19 cellular contexts compared by ENCODE assay signal in genomic region chr2:101974663-101975062, GRCh38. TPM values are rescaled to one million over a fixed set of nuclear protein-coding genes. Genes with fewer than 3 reads are reported as not detected.
DNase-seq lines count a peak whose midpoint lies in the region; ATAC-seq and TF ChIP-seq lines count a peak whose summit lies in the region.
"Had no signal": no experiment of that assay in that cellular context is flagged by ENCODE, and none has a peak within 500 bp of the region (broad histone marks: within the 10 kb centered on the region; RNA-seq: fewer than 3 reads in every experiment).

No MANE protein-coding gene starts in this region.

- no CpG with 5 or more reads among the region's 8 CpGs for WGBS in H9 (ENCODE audit: extremely low coverage, insufficient read length, low lambda C conversion rate)
- whole genome bisulfite sequencing in ovary, 3 donors, result 7 to 15% (median 11%) methylated on average over 8 of the region's 8 CpGs

- TF ChIP-seq CTCF in H9 (conservative IDR thresholded peaks at IDR 0.05) (no peak), WTC11 (IDR thresholded peaks at IDR 0.05) (no peak), foreskin keratinocyte (conservative IDR thresholded peaks at IDR 0.05) (no peak), ovary (IDR thresholded peaks at IDR 0.05) (no peak), OCI-LY7 (conservative IDR thresholded peaks at IDR 0.05; ENCODE audit: low read length) (no peak)

- H2AK5ac ChIP-seq in H9 (ENCODE audit: insufficient read length, low read length), result no peak overlapping the region

- H4K5ac ChIP-seq in H9 (ENCODE audit: insufficient read length, low read depth, low read length), result no peak overlapping the region

- no peaks in the 10 kb centered on the region for H3K9me2 ChIP-seq in OCI-LY7 (ENCODE audit: insufficient read depth, low read length)

- no peak overlapping the region for H3K9ac ChIP-seq in H9 (ENCODE audit: extremely low read depth, insufficient read length, low read length)

- H3K4me3 Mint-ChIP-seq in H9 (no peak overlapping the region; a peak in 2 of 5 replicates), WTC11 (no peak overlapping the region)

- H3K4ac ChIP-seq in H9 (ENCODE audit: low read depth, low read length), result no peak overlapping the region

- H3K36me3 Mint-ChIP-seq in H9 (ENCODE audit: insufficient read depth in 1 of 3, low read depth in 3 of 3) (peaks cover 9 to 29% (median 27%) of the 10 kb centered on the region in 3 experiments), WTC11 (peaks cover 27% of the 10 kb centered on the region)

- no peak overlapping the region for H3K14ac ChIP-seq in H9 (ENCODE audit: insufficient read depth, low read length)

- H3K9me3 ChIP-seq in H9 (ENCODE audit: control insufficient read depth, low read depth, low read length) (peaks cover 16% of the 10 kb centered on the region), ovary (no peaks in the 10 kb centered on the region), OCI-LY7 (ENCODE audit: low read length) (no peaks in the 10 kb centered on the region)
- H3K9me3 ChIP-seq: sigmoid colon had no signal

- no peak overlapping the region for H4K91ac ChIP-seq in H9 (ENCODE audit: insufficient read length, low read depth, low read length)

- no TSS peak for BruUV-seq in OCI-LY7 (replicated peaks; lab: Mats Ljungman, UMichigan)

- H2AFZ ChIP-seq in H9 (ENCODE audit: low read length), result no peak overlapping the region
- H2AFZ ChIP-seq in OCI-LY7 (ENCODE audit: low read length), result no peak overlapping the region

- H3K4me3 ChIP-seq in ovary, result no peak overlapping the region
- no peak overlapping the region for H3K4me3 ChIP-seq in OCI-LY7 (ENCODE audit: low read depth, low read length, poor library complexity, severe bottlenecking)
- H3K4me3 ChIP-seq: sigmoid colon, tibial artery had no signal

- H3K18ac ChIP-seq in H9 (ENCODE audit: insufficient read length, low read depth, low read length), result no peak overlapping the region

- no peaks in the 10 kb centered on the region for H4K20me1 ChIP-seq in H9 (ENCODE audit: control insufficient read depth, insufficient read depth, insufficient read length)
- no peaks in the 10 kb centered on the region for H4K20me1 ChIP-seq in OCI-LY7 (ENCODE audit: insufficient read depth, low read length)

- POLR2A ChIA-PET in WTC11 (lab: Charles Lee), result no interaction called here
- POLR2A ChIA-PET in OCI-LY7 (lab: Charles Lee), result no interaction called here

- no peak for TF ChIP-seq POLR2A in ovary (IDR thresholded peaks at IDR 0.05)

- H3K9me3 Mint-ChIP-seq in H9 (peaks cover 22 to 25% of the 10 kb centered on the region in 2 experiments), WTC11 (peaks cover 38% of the 10 kb centered on the region)

- TF ChIP-seq EP300 in ovary (IDR thresholded peaks at IDR 0.05), result no peak

- DNase-seq in H9 (peak; percentile 63), WTC11 (ENCODE audit: low spot score) (no peak), foreskin keratinocyte (no peak), ovary (peak; percentile 65 to 77 (median 73)), iPS-NIHi11 (ENCODE audit: low spot score) (no peak), RPMI8226 (no peak), OCI-LY7 (ENCODE audit: low spot score) (no peak)
- DNase-seq: activated CD4-positive, alpha-beta T cell treated with anti-CD3 and anti-CD28 coated beads for 48 hours; GOT3; MV-4-11; NCI-H2029; NK-92 treated with Interleukin-12 subunit alpha and Interleukin-12 subunit beta, amount 100 ng/mL, for 24 hours; sigmoid colon; stimulated activated naive CD8-positive, alpha-beta T cell treated with anti-CD3 and anti-CD28 coated beads, Interleukin-15, Interleukin-2, amounts not matched to agents 100 U/mL and 50 U/mL, for 24 hours; tibial artery had no signal

- H3K79me2 ChIP-seq in H9 (ENCODE audit: insufficient read depth, low read length) (no peaks in the 10 kb centered on the region), OCI-LY7 (ENCODE audit: insufficient read depth, low read depth, low read length) (no peaks in the 10 kb centered on the region)

- H3K27me3 Mint-ChIP-seq in H9 (ENCODE audit: low read depth) (peaks cover 3% of the 10 kb centered on the region), WTC11 (ENCODE audit: low read depth) (peaks cover 3% of the 10 kb centered on the region; the same call in 1 of the 2 replicates)

- H3K4me1 Mint-ChIP-seq in H9 (peaks cover 27 to 37% of the 10 kb centered on the region in 2 experiments), WTC11 (peaks cover 26% of the 10 kb centered on the region)

- H3K27ac ChIP-seq in H9 (ENCODE audit: insufficient read length, low read depth, low read length) (no peak overlapping the region), foreskin keratinocyte (no peak overlapping the region), ovary (peak overlapping the region in 1 of 2 donors; percentile 21), OCI-LY7 (ENCODE audit: low read depth, low read length, poor library complexity, severe bottlenecking) (no peak overlapping the region)
- H3K27ac ChIP-seq: epithelial cell of prostate, sigmoid colon, tibial artery had no signal

- H3K27ac Mint-ChIP-seq in H9 (peak overlapping the region in 2 of 3 experiments; percentile 75 to 82; a peak in 3 of 7 replicates), WTC11 (0 out of 2 replicates have a peak overlapping the region, but pooled peaks have one; percentile 54)
- H3K27ac Mint-ChIP-seq: activated T-helper 2 cell treated with anti-CD3 and anti-CD28 coated beads, Interferon-gamma antibody, Interleukin-2, Interleukin-4, amounts not matched to agents 10 μg/mL and 5 μg/mL and 100 μg/mL, durations not matched to agents 14 hours and 24 hours and 36 hours had no signal

- no peak overlapping the region for H2BK12ac ChIP-seq in H9 (ENCODE audit: insufficient read length, low read depth, low read length)

- H3K4me1 ChIP-seq in H9 (ENCODE audit: insufficient read depth, low read length) (no peaks in the 10 kb centered on the region; the same call in 1 of the 2 replicates), foreskin keratinocyte (peaks cover 13% of the 10 kb centered on the region), ovary (ENCODE audit: insufficient read depth) (peaks cover 7% of the 10 kb centered on the region), OCI-LY7 (ENCODE audit: insufficient read depth, low read length, poor library complexity, severe bottlenecking) (no peaks in the 10 kb centered on the region)
- H3K4me1 ChIP-seq: tibial artery had no signal

- H2BK15ac ChIP-seq in H9 (ENCODE audit: low read depth, low read length), result no peak overlapping the region

- H3K23ac ChIP-seq in H9 (ENCODE audit: insufficient read length, low read depth, low read length), result no peak overlapping the region

- CTCF ChIA-PET in WTC11 (lab: Charles Lee) (interaction anchor here (1.5 kb wide), 1 partner anchor 31 kb away, joined by 3 read pairs; no protein-coding TSS in a partner anchor), OCI-LY7 (lab: Charles Lee; ENCODE audit: unreplicated experiment) (no interaction called here)

- H3K27me3 ChIP-seq in H9 (ENCODE audit: insufficient read depth, low read length) (no peaks in the 10 kb centered on the region), foreskin keratinocyte (no peaks in the 10 kb centered on the region), ovary (no peaks in the 10 kb centered on the region)
- H3K27me3 ChIP-seq: sigmoid colon, tibial artery had no signal

- no peak overlapping the region for H2BK120ac ChIP-seq in H9 (ENCODE audit: low read depth, low read length, poor library complexity, severe bottlenecking)

- no peak overlapping the region for H3K4me2 ChIP-seq in H9 (ENCODE audit: insufficient read depth, insufficient read length, low read length)
- no peak overlapping the region for H3K4me2 ChIP-seq in OCI-LY7 (ENCODE audit: low read length)

- no peaks in the 10 kb centered on the region for H3K79me1 ChIP-seq in H9 (ENCODE audit: insufficient read depth, low read depth, low read length, poor library complexity, severe bottlenecking)

- no peak overlapping the region for H3K56ac ChIP-seq in H9 (ENCODE audit: insufficient read length, low read depth, low read length)

- H4K8ac ChIP-seq in H9 (replicated peaks; ENCODE audit: insufficient read length, low read depth, low read length), result no peak overlapping the region

- no peaks in the 10 kb centered on the region for H3K36me3 ChIP-seq in ovary
- H3K36me3 ChIP-seq in OCI-LY7 (ENCODE audit: insufficient read depth, low read length), result no peaks in the 10 kb centered on the region
- H3K36me3 ChIP-seq: sigmoid colon, tibial artery had no signal

- no peak overlapping the region for H3T11ph ChIP-seq in H9 (ENCODE audit: low read length)

- ATAC-seq in WTC11 (peak; percentile 78), foreskin keratinocyte (peak; percentile 5)
- ATAC-seq: stimulated activated naive CD8-positive, alpha-beta T cell treated with anti-CD3 and anti-CD28 coated beads, Interleukin-15, Interleukin-2, amounts not matched to agents 100 U/mL and 50 U/mL, for 24 hours had no signal

- no peak overlapping the region for H2BK5ac ChIP-seq in H9 (ENCODE audit: insufficient read length, low read length)

- intact Hi-C loops in ovary (cut with DNase I), result no loop called here
- intact Hi-C loops in OCI-LY7 (cut with micrococcal nuclease; ENCODE audit: unreplicated experiment), result no loop called here

- H3K23me2 ChIP-seq in H9 (ENCODE audit: insufficient read length, low read depth, low read length, poor library complexity, severe bottlenecking), result no peaks in the 10 kb centered on the region

- H2BK20ac ChIP-seq in H9 (ENCODE audit: low read depth, low read length, poor library complexity, severe bottlenecking), result no peak overlapping the region

TF ChIP-seq in WTC11, 78 proteins besides CTCF, POLR2A, EP300 and RAD21:
- TF ChIP-seq ZNF219 (CRISPR knock-in tag; IDR thresholded peaks at IDR 0.05; ENCODE audit: borderline replicate concordance) (no peak), SP1 (CRISPR knock-in tag; conservative IDR thresholded peaks at IDR 0.05) (0 out of 2 replicates have a peak, but pooled peaks have one; percentile 20)

RNA-seq across cellular contexts. Expression of gene IL1R2, which starts 17.1 kb away (rescaled TPM):
- not detected in 2 replicates for total RNA-seq in H9 (2021)
- total RNA-seq in WTC11 (2021), result 0.22 TPM in 1 of 3 replicates, not detected in the others
- total RNA-seq in foreskin keratinocyte, result 37.9 and 40.7 TPM in 2 replicates
- 36.6 and 44.6 TPM in 2 replicates for polyA plus RNA-seq in foreskin keratinocyte
- 1 to 10 TPM in 4 of 7 donors, under 1 TPM in 3; 0.15 to 8.7 (median 3.2) TPM for total RNA-seq in ovary
- polyA plus RNA-seq in ovary, result 1 to 10 TPM; 1.1 TPM
- total RNA-seq in OCI-LY7 (2014; rRNA removed; shearing (Covaris generic)), result not detected in 2 replicates
- total RNA-seq in OCI-LY7 (2022), result not detected in 2 replicates
- total RNA-seq: bronchial epithelial cell, dermis microvascular lymphatic vessel endothelial cell had no signal

Comparison
In these comparisons a context has a peak if more than half of its experiments do, and no peak if none do; other contexts are left out.
1. DNase-seq: peak in H9 (single experiment) and ovary (5 of 5); none in WTC11 (single experiment), foreskin keratinocyte (0 of 2), iPS-NIHi11 (single experiment), RPMI8226 (single experiment) and OCI-LY7 (single experiment).